In the genomic region with DNA sequence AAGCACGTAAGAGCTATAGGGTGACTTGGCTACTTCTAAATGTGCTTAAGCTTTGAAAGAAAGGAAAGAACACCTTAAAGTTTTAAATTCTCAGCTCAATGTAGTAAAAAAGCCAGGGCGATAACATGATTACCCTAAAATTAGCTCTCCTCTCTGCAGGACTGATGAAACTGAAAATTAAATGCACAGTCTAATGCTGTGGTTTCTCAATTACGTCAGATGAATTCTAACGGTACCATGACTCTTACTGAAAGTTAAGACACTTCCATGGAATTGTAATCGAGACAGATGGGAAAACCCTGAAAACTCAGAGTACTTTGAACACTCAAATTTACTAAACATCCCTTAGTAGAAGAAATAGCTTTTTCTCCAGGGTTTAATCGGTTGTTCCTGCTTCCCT, we compare ENCODE assay signal across 19 cellular contexts. TPM values are rescaled to one million over a fixed set of nuclear protein-coding genes. Genes with fewer than 3 reads are reported as not detected.
"Had no signal": no experiment of that assay in that cellular context is flagged by ENCODE, and none has a peak within 500 bp of the region (broad histone marks: within the 10 kb centered on the region; RNA-seq: fewer than 3 reads in every experiment).

No MANE protein-coding gene starts in this region.

- H3K4me3 ChIP-seq: colonic mucosa, pancreas, sigmoid colon, thoracic aorta, upper lobe of right lung had no signal

- H3K4me1 ChIP-seq: colonic mucosa, foreskin keratinocyte, pancreas, sigmoid colon, upper lobe of right lung had no signal

- ATAC-seq: activated CD4-positive, alpha-beta T cell treated with anti-CD3 and anti-CD28 coated beads for 36 hours; foreskin keratinocyte; left ventricle myocardium superior; pancreas; stimulated activated naive CD8-positive, alpha-beta T cell treated with anti-CD3 and anti-CD28 coated beads, Interleukin-15, amount 100 ng/mL, for 72 hours; upper lobe of right lung had no signal

- FAIRE-seq: endometrium, pancreas had no signal

- H3K27ac ChIP-seq: colonic mucosa, foreskin keratinocyte, pancreas, sigmoid colon, thoracic aorta, upper lobe of right lung had no signal

- H3K27me3 ChIP-seq: colonic mucosa, foreskin keratinocyte, pancreas, sigmoid colon, upper lobe of right lung had no signal

- DNase-seq: activated CD4-positive, alpha-beta memory T cell treated with anti-CD3 and anti-CD28 coated beads for 36 hours; activated CD4-positive, alpha-beta T cell treated with anti-CD3 and anti-CD28 coated beads for 36 hours; activated effector memory CD4-positive, alpha-beta T cell treated with anti-CD3 and anti-CD28 coated beads, Interleukin-2, amount 50 U/mL, for 16 hours; activated T-cell treated with anti-CD3 and anti-CD28 coated beads, Interleukin-2, amount 50 U/mL, for 24 hours; central memory CD4-positive, alpha-beta T cell; colonic mucosa; foreskin keratinocyte; glutamatergic neuron; kidney glomerular epithelial cell; left ventricle myocardium superior; mesendoderm; pancreas; sigmoid colon; stimulated activated CD4-positive, alpha-beta T cell treated with anti-CD3 and anti-CD28 coated beads, Interleukin-1b, Interleukin-23, amount 100 ng/mL, for 48 hours; stimulated activated naive CD8-positive, alpha-beta T cell treated with anti-CD3 and anti-CD28 coated beads, Interleukin-15, amount 100 ng/mL, for 72 hours; upper lobe of right lung had no signal

- H3K36me3 ChIP-seq: colonic mucosa, pancreas, sigmoid colon, thoracic aorta, upper lobe of right lung had no signal

- H3K9me3 ChIP-seq: colonic mucosa, pancreas, thoracic aorta, upper lobe of right lung had no signal

RNA-seq across cellular contexts. Expression of a gene that starts 25.9 kb away (rescaled TPM):
- total RNA-seq: activated CD4-positive, alpha-beta memory T cell treated with anti-CD3 and anti-CD28 coated beads for 36 hours; activated CD4-positive, alpha-beta T cell treated with anti-CD3 and anti-CD28 coated beads for 36 hours; T-helper 1 cell treated with Interleukin-12 subunit alpha and Interleukin-12 subunit beta and Interleukin-4 antibody, amounts not matched to agents 30 ng/mL and 1 ng/mL, for 36 hours had no signal
